8 cellular contexts compared by ENCODE assay signal in genomic region chr17:81090361-81091133, GRCh38. TPM values are rescaled to one million over a fixed set of nuclear protein-coding genes. Genes with fewer than 3 reads are reported as not detected.
DNase-seq lines count a peak whose midpoint lies in the region; ATAC-seq, FAIRE-seq and TF ChIP-seq lines count a peak whose summit lies in the region.

No MANE protein-coding gene starts in this region.

- POLR2A ChIA-PET in GM10248 (lab: Yijun Ruan, JAX), result no interaction called here

- H3K9me3 ChIP-seq in RWPE2 (ENCODE audit: severe bottlenecking) (no peaks in the 10 kb centered on the region), endodermal cell (ENCODE audit: control insufficient read depth, low read length) (no peaks in the 10 kb centered on the region), skeletal muscle satellite cell (replicated peaks; ENCODE audit: low read length) (no peaks in the 10 kb centered on the region)

- ATAC-seq in RWPE2 (ENCODE audit: low read depth) (peak; percentile 24), GM18498 (IDR thresholded peaks at IDR 0.05; ENCODE audit: unreplicated experiment) (no peak)

- H3K36me3 ChIP-seq in RWPE2 (ENCODE audit: low read depth) (peaks cover 38% of the 10 kb centered on the region), endodermal cell (ENCODE audit: control insufficient read depth, insufficient read depth, low read length) (no peaks in the 10 kb centered on the region), skeletal muscle satellite cell (ENCODE audit: insufficient read depth, low read length) (peaks cover 11% of the 10 kb centered on the region)

- DNase-seq in H54 (ENCODE audit: insufficient read length, low spot score), result peak; percentile 68
- peak; percentile 85 for DNase-seq in RWPE2 (ENCODE audit: low spot score)
- peak; percentile 97 for DNase-seq in endodermal cell
- DNase-seq in GM10248 (ENCODE audit: extremely low spot score), result no peak
- DNase-seq in glomerular visceral epithelial cell (ENCODE audit: extremely low spot score), result no peak
- no peak for DNase-seq in NCI-H524 treated with DMSO at 0.1 percent for 48 hours (lab: John Stamatoyannopoulos, UW)

- H3K27me3 ChIP-seq in RWPE2 (ENCODE audit: insufficient read depth, poor library complexity, severe bottlenecking), result no peaks in the 10 kb centered on the region
- no peaks in the 10 kb centered on the region for H3K27me3 ChIP-seq in endodermal cell (ENCODE audit: control insufficient read depth, insufficient read depth, low read length, poor library complexity, severe bottlenecking)
- no peaks in the 10 kb centered on the region for H3K27me3 ChIP-seq in skeletal muscle satellite cell (ENCODE audit: control insufficient read depth, insufficient read depth, low read length)

- no peak for FAIRE-seq in H54 (lab: Jason Lieb, UNC)

- H3K9ac ChIP-seq in endodermal cell (ENCODE audit: extremely low read depth, low read length, poor library complexity, severe bottlenecking) (no peak overlapping the region), skeletal muscle satellite cell (ENCODE audit: low read depth, low read length) (peak overlapping the region; percentile 18)

- no peak overlapping the region for H3K4me3 Mint-ChIP-seq in endodermal cell

- TF ChIP-seq POLR2A in H54 (IDR thresholded peaks at IDR 0.05; ENCODE audit: low read depth, low read length), result no peak

- no peak overlapping the region for H3K4me2 ChIP-seq in skeletal muscle satellite cell (ENCODE audit: low read length)

- H3K4me3 ChIP-seq in RWPE2 (ENCODE audit: severe bottlenecking) (no peak overlapping the region), endodermal cell (ENCODE audit: low read length) (no peak overlapping the region), skeletal muscle satellite cell (ENCODE audit: low read length) (no peak overlapping the region)

- no peak for TF ChIP-seq CTCF in RWPE2 (IDR thresholded peaks at IDR 0.05; ENCODE audit: poor library complexity, severe bottlenecking)
- TF ChIP-seq CTCF in endodermal cell (conservative IDR thresholded peaks at IDR 0.05), result no peak
- TF ChIP-seq CTCF in GM10248 (IDR thresholded peaks at IDR 0.05; ENCODE audit: control extremely low read depth, extremely low read depth, low read depth, missing control alignments), result no peak

- H3K27me3 Mint-ChIP-seq in endodermal cell (ENCODE audit: insufficient read depth), result no peaks in the 10 kb centered on the region

- H3K27ac ChIP-seq in RWPE2 (ENCODE audit: poor library complexity, severe bottlenecking) (peak overlapping the region; percentile 80), endodermal cell (ENCODE audit: low read depth, low read length) (no peak overlapping the region)

- CTCF ChIA-PET in GM10248 (lab: Yijun Ruan, JAX), result interaction anchor here (0.8 kb wide), 1 partner anchor 11 kb away, joined by 4 read pairs; no protein-coding TSS in a partner anchor

- no peak overlapping the region for H3K27ac Mint-ChIP-seq in endodermal cell

- no peaks in the 10 kb centered on the region for H3K9me3 Mint-ChIP-seq in endodermal cell

- WGBS in endodermal cell (ENCODE audit: insufficient coverage in 1 of 2, insufficient read length in 1 of 2), 2 experiments, result 82% methylated on average over 18 to 22 of the region's 26 CpGs

- H3K36me3 Mint-ChIP-seq in endodermal cell (ENCODE audit: low read depth), result peaks cover 6% of the 10 kb centered on the region

- H3K4me1 ChIP-seq in RWPE2 (ENCODE audit: insufficient read depth, poor library complexity, severe bottlenecking) (peaks cover 50% of the 10 kb centered on the region), endodermal cell (ENCODE audit: control insufficient read depth, insufficient read depth, low read length) (peaks cover 7% of the 10 kb centered on the region), skeletal muscle satellite cell (ENCODE audit: control insufficient read depth, insufficient read depth, low read length) (peaks cover 22% of the 10 kb centered on the region)

- H3K4me1 Mint-ChIP-seq in endodermal cell, result peaks cover 7% of the 10 kb centered on the region

RNA-seq across cellular contexts. Expression of gene BAIAP2, which starts 55.6 kb away (rescaled TPM):
- total RNA-seq in endodermal cell, result 10 to 100 TPM; 24.9 to 32.7 TPM
- polyA plus RNA-seq in endodermal cell (2013, experiment 1 of 2), result 41.7 TPM
- polyA plus RNA-seq in endodermal cell (2013, experiment 2 of 2), result 39.0 TPM
- 25.8 and 35.5 TPM in 2 replicates for total RNA-seq in skeletal muscle satellite cell (2012; rRNA removed)

Comparison
In these comparisons a context has a peak if more than half of its experiments do, and no peak if none do; other contexts are left out.
1. DNase-seq: peak in H54 (single experiment), RWPE2 (single experiment) and endodermal cell (single experiment); none in GM10248 (single experiment), glomerular visceral epithelial cell (single experiment) and NCI-H524 treated with DMSO at 0.1 percent for 48 hours (single experiment).